In genomic region chrX:16882188-16882587, GRCh38 we compare ENCODE assay signal across 1 cellular context.
TF ChIP-seq lines count a peak whose summit lies in the region.

No MANE protein-coding gene starts in this region.

TF ChIP-seq in K562, 482 proteins besides CTCF, POLR2A, EP300 and RAD21 (continued from another document):
- TF ChIP-seq MGA (IDR thresholded peaks at IDR 0.05), result peak; percentile 15; the same call in 1 of the 2 replicates
- TF ChIP-seq, protein P1, sequence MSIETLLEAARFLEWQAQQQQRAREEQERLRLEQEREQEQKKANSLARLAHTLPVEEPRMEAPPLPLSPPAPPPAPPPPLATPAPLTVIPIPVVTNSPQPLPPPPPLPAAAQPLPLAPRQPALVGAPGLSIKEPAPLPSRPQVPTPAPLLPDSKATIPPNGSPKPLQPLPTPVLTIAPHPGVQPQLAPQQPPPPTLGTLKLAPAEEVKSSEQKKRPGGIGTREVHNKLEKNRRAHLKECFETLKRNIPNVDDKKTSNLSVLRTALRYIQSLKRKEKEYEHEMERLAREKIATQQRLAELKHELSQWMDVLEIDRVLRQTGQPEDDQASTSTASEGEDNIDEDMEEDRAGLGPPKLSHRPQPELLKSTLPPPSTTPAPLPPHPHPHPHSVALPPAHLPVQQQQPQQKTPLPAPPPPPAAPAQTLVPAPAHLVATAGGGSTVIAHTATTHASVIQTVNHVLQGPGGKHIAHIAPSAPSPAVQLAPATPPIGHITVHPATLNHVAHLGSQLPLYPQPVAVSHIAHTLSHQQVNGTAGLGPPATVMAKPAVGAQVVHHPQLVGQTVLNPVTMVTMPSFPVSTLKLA (conservative IDR thresholded peaks at IDR 0.05), result peak; percentile 45 to 53; a peak in 2 of 4 replicates
- TF ChIP-seq ZBTB7A (IDR thresholded peaks at IDR 0.05; ENCODE audit: borderline replicate concordance, control insufficient read depth, low read depth, low read length), result peak; percentile 13; the same call in 1 of the 2 replicates
- peak; percentile 64 for TF ChIP-seq MYC (IDR thresholded peaks at IDR 0.05; ENCODE audit: low read depth, low read length)
- no peak for TF ChIP-seq MYC (CRISPR knock-in tag; IDR thresholded peaks at IDR 0.05; ENCODE audit: borderline replicate concordance, low read depth)
- TF ChIP-seq, protein P2, sequence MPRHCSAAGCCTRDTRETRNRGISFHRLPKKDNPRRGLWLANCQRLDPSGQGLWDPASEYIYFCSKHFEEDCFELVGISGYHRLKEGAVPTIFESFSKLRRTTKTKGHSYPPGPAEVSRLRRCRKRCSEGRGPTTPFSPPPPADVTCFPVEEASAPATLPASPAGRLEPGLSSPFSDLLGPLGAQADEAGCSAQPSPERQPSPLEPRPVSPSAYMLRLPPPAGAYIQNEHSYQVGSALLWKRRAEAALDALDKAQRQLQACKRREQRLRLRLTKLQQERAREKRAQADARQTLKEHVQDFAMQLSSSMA (CRISPR knock-in tag; IDR thresholded peaks at IDR 0.05), result no peak
- peak; percentile 3 for TF ChIP-seq PRDM10 (IDR thresholded peaks at IDR 0.05; ENCODE audit: partially characterized antibody)
- TF ChIP-seq, protein P3, sequence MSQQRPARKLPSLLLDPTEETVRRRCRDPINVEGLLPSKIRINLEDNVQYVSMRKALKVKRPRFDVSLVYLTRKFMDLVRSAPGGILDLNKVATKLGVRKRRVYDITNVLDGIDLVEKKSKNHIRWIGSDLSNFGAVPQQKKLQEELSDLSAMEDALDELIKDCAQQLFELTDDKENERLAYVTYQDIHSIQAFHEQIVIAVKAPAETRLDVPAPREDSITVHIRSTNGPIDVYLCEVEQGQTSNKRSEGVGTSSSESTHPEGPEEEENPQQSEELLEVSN (IDR thresholded peaks at IDR 0.05; ENCODE audit: borderline replicate concordance in 1 of 2, extremely low read depth in 1 of 2, insufficient read depth in 1 of 2, insufficient read length in 1 of 2, low read depth in 1 of 2, low read length in 1 of 2, poor library complexity in 1 of 2, severe bottlenecking in 1 of 2), result peak in 1 of 2 experiments; percentile 17
